Comparison of ENCODE assay signal across 18 cellular contexts in genomic region chr14:101409006-101409543, GRCh38.
DNase-seq lines count a peak whose midpoint lies in the region; ATAC-seq, FAIRE-seq and TF ChIP-seq lines count a peak whose summit lies in the region.
"Had no signal": no experiment of that assay in that cellular context is flagged by ENCODE, and none has a peak within 500 bp of the region (broad histone marks: within the 10 kb centered on the region; RNA-seq: fewer than 3 reads in every experiment).

No MANE protein-coding gene starts in this region.

- H3K4me3 ChIP-seq in K562 (no peak overlapping the region), upper lobe of left lung (no peak overlapping the region), body of pancreas (no peak overlapping the region)

- CTCF ChIA-PET in K562 (lab: Yijun Ruan, JAX; ENCODE audit: low intra/inter-chr PET ratio), result no interaction called here

- no TSS peak for BruUV-seq in K562 (replicated peaks; lab: Mats Ljungman, UMichigan)

- TF ChIP-seq EP300 in K562 (IDR thresholded peaks at IDR 0.05; ENCODE audit: low read length), result no peak
- no peak for TF ChIP-seq EP300 in upper lobe of left lung (IDR thresholded peaks at IDR 0.05)

- H3K36me3 ChIP-seq in K562 (ENCODE audit: control insufficient read depth, insufficient read depth, low read length), result no peaks in the 10 kb centered on the region
- H3K36me3 ChIP-seq in upper lobe of left lung, result no peaks in the 10 kb centered on the region
- no peaks in the 10 kb centered on the region for H3K36me3 ChIP-seq in body of pancreas (replicated peaks in 1 of 2; ENCODE audit: insufficient read depth in 1 of 2, low read depth in 2 of 2)

- H3K27ac Mint-ChIP-seq in nephron, result peak overlapping the region in 2 of 3 experiments; percentile 62 to 81
- H3K27ac Mint-ChIP-seq in mesothelial cell of epicardium, result no peak overlapping the region
- H3K27ac Mint-ChIP-seq: CD4-positive, CD25-positive, alpha-beta regulatory T cell had no signal

- FAIRE-seq in HTR-8/SVneo (lab: Jason Lieb, UNC) (peak; percentile 33), K562 (lab: Jason Lieb, UNC) (no peak)
- FAIRE-seq: G401.6, GM12891, RCC 7860 had no signal

- H3K27me3 Mint-ChIP-seq in nephron (ENCODE audit: low read depth), result peaks cover 12% of the 10 kb centered on the region
- H3K27me3 Mint-ChIP-seq in mesothelial cell of epicardium (ENCODE audit: low read depth), result no peaks in the 10 kb centered on the region

- H3K9me1 ChIP-seq in K562 (ENCODE audit: control insufficient read depth, insufficient read depth, low read length), result no peaks in the 10 kb centered on the region

- H3K4me1 ChIP-seq in K562 (replicated peaks in 1 of 2; ENCODE audit: control insufficient read depth in 2 of 2, insufficient read depth in 2 of 2, low read length in 2 of 2), result peaks cover 0 to 4% of the 10 kb centered on the region in 2 experiments; a peak in 1 of 5 replicates
- peaks cover 13 to 38% (median 21%) of the 10 kb centered on the region in 4 donors for H3K4me1 ChIP-seq in upper lobe of left lung
- peaks cover 21% of the 10 kb centered on the region for H3K4me1 ChIP-seq in body of pancreas

- POLR2A ChIA-PET in K562 (lab: Yijun Ruan, JAX), result interaction anchor here (0.6 kb wide), 1 partner anchor 108 kb away, joined by 3 read pairs; no protein-coding TSS in a partner anchor

- in situ Hi-C loops in K562 (cut with MboI), result no loop called here

- TF ChIP-seq RAD21 in K562 (CRISPR knock-in tag; conservative IDR thresholded peaks at IDR 0.05 in 1 of 2, IDR thresholded peaks at IDR 0.05 in 1 of 2), result no peak

- TF ChIP-seq CTCF in K562 (IDR thresholded peaks at IDR 0.05 in 2 of 3, conservative IDR thresholded peaks at IDR 0.05 in 1 of 3; ENCODE audit: insufficient read depth in 2 of 3, low read depth in 1 of 3, low read length in 3 of 3) (no peak), nephron (IDR thresholded peaks at IDR 0.05; ENCODE audit: unreplicated experiment in 3 of 3) (no peak), upper lobe of left lung (IDR thresholded peaks at IDR 0.05) (no peak), mesothelial cell of epicardium (IDR thresholded peaks at IDR 0.05; ENCODE audit: unreplicated experiment) (no peak), body of pancreas (IDR thresholded peaks at IDR 0.05) (no peak)

- ATAC-seq in K562 (no peak), upper lobe of left lung (ENCODE audit: low FRiP score in 2 of 2) (no peak), body of pancreas (no peak)
- ATAC-seq: HCT116 had no signal

- H3K79me2 ChIP-seq in K562 (ENCODE audit: control insufficient read depth, insufficient read depth, low read length), result no peaks in the 10 kb centered on the region

- 2% methylated on average over 19 of the region's 19 CpGs for WGBS in K562 (ENCODE audit: insufficient coverage, low coverage, missing lambda C conversion rate)
- WGBS in upper lobe of left lung, 2 donors, result 81 to 88% methylated on average over 19 of the region's 19 CpGs
- WGBS in body of pancreas, 2 donors, result 90 to 91% methylated on average over 19 of the region's 19 CpGs

- TF ChIP-seq POLR2A in K562 (conservative IDR thresholded peaks at IDR 0.05), result no peak
- no peak for TF ChIP-seq POLR2A in upper lobe of left lung (IDR thresholded peaks at IDR 0.05)
- TF ChIP-seq POLR2A in body of pancreas (IDR thresholded peaks at IDR 0.05), result no peak

- H3K9ac ChIP-seq in K562 (ENCODE audit: insufficient read depth in 1 of 2, low read depth in 2 of 2, low read length in 2 of 2), result no peak overlapping the region

- H3K9me3 ChIP-seq in K562 (replicated peaks; ENCODE audit: control insufficient read depth, insufficient read depth, low read depth, low read length), result no peaks in the 10 kb centered on the region
- H3K9me3 ChIP-seq in upper lobe of left lung, result no peaks in the 10 kb centered on the region
- no peaks in the 10 kb centered on the region for H3K9me3 ChIP-seq in body of pancreas

- intact Hi-C loops in K562 (cut with micrococcal nuclease), result no loop called here
- intact Hi-C loops in body of pancreas (cut with DNase I), result no loop called here

- H3K27me3 ChIP-seq in K562 (ENCODE audit: control insufficient read depth in 2 of 2, insufficient read depth in 2 of 2, low read length in 2 of 2) (peaks cover 0 to 41% of the 10 kb centered on the region in 2 experiments), upper lobe of left lung (no peaks in the 10 kb centered on the region), body of pancreas (no peaks in the 10 kb centered on the region)

- no peak overlapping the region for H2AFZ ChIP-seq in K562 (ENCODE audit: low read depth, low read length)

- H4K20me1 ChIP-seq in K562 (replicated peaks; ENCODE audit: control insufficient read depth, insufficient read depth, low read length), result no peaks in the 10 kb centered on the region

- H3K4me3 Mint-ChIP-seq in nephron, result no peak overlapping the region
- H3K4me3 Mint-ChIP-seq in mesothelial cell of epicardium, result no peak overlapping the region
- H3K4me3 Mint-ChIP-seq: CD4-positive, CD25-positive, alpha-beta regulatory T cell had no signal

- no peak overlapping the region for H3K4me2 ChIP-seq in K562 (ENCODE audit: insufficient read depth, low read length)

- H3K9me3 Mint-ChIP-seq in nephron, result no peaks in the 10 kb centered on the region
- H3K9me3 Mint-ChIP-seq in mesothelial cell of epicardium, result no peaks in the 10 kb centered on the region
- H3K9me3 Mint-ChIP-seq: CD4-positive, CD25-positive, alpha-beta regulatory T cell had no signal

- H3K27ac ChIP-seq in K562 (ENCODE audit: extremely low read depth, low read depth, low read length) (no peak overlapping the region), upper lobe of left lung (peak overlapping the region; percentile 49 to 84 (median 58)), body of pancreas (no peak overlapping the region)

- peaks cover 32% of the 10 kb centered on the region for H3K4me1 Mint-ChIP-seq in nephron
- H3K4me1 Mint-ChIP-seq in mesothelial cell of epicardium, result peaks cover 16% of the 10 kb centered on the region

- H3K36me3 Mint-ChIP-seq in nephron (ENCODE audit: low read depth) (no peaks in the 10 kb centered on the region), mesothelial cell of epicardium (no peaks in the 10 kb centered on the region)
- H3K36me3 Mint-ChIP-seq: CD4-positive, CD25-positive, alpha-beta regulatory T cell had no signal

- no peak for DNase-seq in HTR-8/SVneo (ENCODE audit: insufficient read length, low spot score)
- DNase-seq in K562 (ENCODE audit: extremely low read depth in 1 of 4, low spot score in 3 of 4), result no peak
- peak in 1 of 2 donors; percentile 56 for DNase-seq in upper lobe of left lung
- no peak for DNase-seq in EL
- DNase-seq in mesothelial cell of epicardium (ENCODE audit: low spot score in 2 of 2, unreplicated experiment in 2 of 2), result no peak
- DNase-seq in NCI-H146 (lab: John Stamatoyannopoulos, UW), result no peak
- DNase-seq in body of pancreas, result no peak
- DNase-seq: Calu3; CD4-positive, CD25-positive, alpha-beta regulatory T cell; DMS79; NCI-H1436; NCI-H2081 treated with DMSO at 0.1 percent for 48 hours; SHP77 had no signal

TF ChIP-seq in K562, 482 proteins besides CTCF, POLR2A, EP300 and RAD21:
- TF ChIP-seq ZNF436 (CRISPR knock-in tag; IDR thresholded peaks at IDR 0.05) (no peak), MAFG (tag; conservative IDR thresholded peaks at IDR 0.05) (0 out of 2 replicates have a peak, but pooled peaks have one; percentile 12), ZBTB43 (CRISPR knock-in tag; IDR thresholded peaks at IDR 0.05) (no peak), SNAPC5 (CRISPR knock-in tag; IDR thresholded peaks at IDR 0.05) (no peak), GMEB1 (CRISPR knock-in tag; IDR thresholded peaks at IDR 0.05) (no peak), ERF (CRISPR knock-in tag; IDR thresholded peaks at IDR 0.05) (no peak), RBM15 (IDR thresholded peaks at IDR 0.05; ENCODE audit: insufficient read depth, low read length) (no peak), ZNF316 (IDR thresholded peaks at IDR 0.05) (0 out of 2 replicates have a peak, but pooled peaks have one; percentile 8), NELFE (IDR thresholded peaks at IDR 0.05; ENCODE audit: insufficient read depth, insufficient read length) (no peak), TARDBP (IDR thresholded peaks at IDR 0.05) (no peak)
TF ChIP-seq in K562: peak in this region for 2.

Comparison
In these comparisons a context has a peak if more than half of its experiments do, and no peak if none do; other contexts are left out.
1. H3K27ac ChIP-seq: peak in upper lobe of left lung (4 of 4); none in K562 (single experiment) and body of pancreas (0 of 4).